8 cellular contexts compared by ENCODE assay signal in genomic region chrX:85109235-85109634, GRCh38.
A peak's percentile ranks its signal among the peaks of the same experiment; 100 is the strongest.
DNase-seq lines count a peak whose midpoint lies in the region; ATAC-seq and TF ChIP-seq lines count a peak whose summit lies in the region.

No MANE protein-coding gene starts in this region.

- H3K27ac ChIP-seq in A673 (ENCODE audit: low read depth, low read length, poor library complexity, severe bottlenecking) = no peak overlapping the region

- no peak for ATAC-seq in HG02973 (IDR thresholded peaks at IDR 0.05; ENCODE audit: unreplicated experiment)
- no peak for ATAC-seq in activated CD8-positive, alpha-beta memory T cell treated with anti-CD3 and anti-CD28 coated beads, Interleukin-2, amount 10 ng/mL, durations not matched to agents 7 days and 5 days

- H3K27ac Mint-ChIP-seq in activated CD8-positive, alpha-beta memory T cell treated with anti-CD3 and anti-CD28 coated beads, Interleukin-2, amount 10 ng/mL, durations not matched to agents 7 days and 5 days = no peak overlapping the region

- DNase-seq in A673 (ENCODE audit: low spot score) (peak; percentile 42), GM13977 (ENCODE audit: low spot score) (peak; percentile 17), NB4 (ENCODE audit: low read depth) (peak; percentile 25), erythroblast (lab: John Stamatoyannopoulos, UW) (peak; percentile 7 to 24), SHP77 (lab: John Stamatoyannopoulos, UW) (no peak), activated gamma-delta T cell (lab: John Stamatoyannopoulos, UW) (no peak)
- no peak for DNase-seq in activated CD8-positive, alpha-beta memory T cell treated with anti-CD3 and anti-CD28 coated beads, Interleukin-2, amount 10 ng/mL, durations not matched to agents 7 days and 5 days

- in situ Hi-C loops in GM13977 (cut with MboI; ENCODE audit: low pct_unique_long_range_greater_than_20kb, low sequenced_read_pairs, unreplicated experiment) = loop anchor here (25.0 kb wide), 1 partner anchor 453 kb away; no protein-coding TSS in a partner anchor

- no peaks in the 10 kb centered on the region for H3K9me3 ChIP-seq in A673 (ENCODE audit: low read depth, low read length, poor library complexity, severe bottlenecking)

- H3K4me1 ChIP-seq in A673 (ENCODE audit: insufficient read depth, low read length, poor library complexity, severe bottlenecking) = no peaks in the 10 kb centered on the region

- TF ChIP-seq POLR2A in NB4 (IDR thresholded peaks at IDR 0.05; ENCODE audit: extremely low read depth, insufficient read length) (no peak), erythroblast (IDR thresholded peaks at IDR 0.05; ENCODE audit: low read length) (no peak)

- H3K9me3 Mint-ChIP-seq in activated CD8-positive, alpha-beta memory T cell treated with anti-CD3 and anti-CD28 coated beads, Interleukin-2, amount 10 ng/mL, durations not matched to agents 7 days and 5 days (ENCODE audit: low read depth) = no peaks in the 10 kb centered on the region

- POLR2A ChIA-PET in A673 (lab: Charles Lee; ENCODE audit: low non-redundant PET) = no interaction called here

- H3K4me1 Mint-ChIP-seq in activated CD8-positive, alpha-beta memory T cell treated with anti-CD3 and anti-CD28 coated beads, Interleukin-2, amount 10 ng/mL, durations not matched to agents 7 days and 5 days = no peaks in the 10 kb centered on the region

- CTCF ChIA-PET in A673 (lab: Charles Lee) = no interaction called here
- CTCF ChIA-PET in activated CD8-positive, alpha-beta memory T cell treated with anti-CD3 and anti-CD28 coated beads, Interleukin-2, amount 10 ng/mL, durations not matched to agents 7 days and 5 days (lab: Charles Lee) = no interaction called here

- BruUV-seq in A673 (replicated peaks; lab: Mats Ljungman, UMichigan) = no TSS peak

- H3K4me3 ChIP-seq in A673 (ENCODE audit: low read depth, low read length, poor library complexity, severe bottlenecking) (no peak overlapping the region), NB4 (ENCODE audit: low read depth, low read length) (no peak overlapping the region)

- H3K36me3 ChIP-seq in A673 (ENCODE audit: insufficient read depth, low read length, poor library complexity, severe bottlenecking) = no peaks in the 10 kb centered on the region

- no peaks in the 10 kb centered on the region for H3K36me3 Mint-ChIP-seq in activated CD8-positive, alpha-beta memory T cell treated with anti-CD3 and anti-CD28 coated beads, Interleukin-2, amount 10 ng/mL, durations not matched to agents 7 days and 5 days

- TF ChIP-seq CTCF in A673 (conservative IDR thresholded peaks at IDR 0.05; ENCODE audit: low read depth, low read length) = peak; percentile 68
- TF ChIP-seq CTCF in GM13977 (IDR thresholded peaks at IDR 0.05; ENCODE audit: extremely low read depth, insufficient read depth, missing control alignments) = peak; percentile 63
- TF ChIP-seq CTCF in NB4 (IDR thresholded peaks at IDR 0.05; ENCODE audit: low read depth, low read length) = peak; percentile 21

- H3K27me3 ChIP-seq in A673 (replicated peaks; ENCODE audit: insufficient read depth, low read depth, low read length, poor library complexity) = no peaks in the 10 kb centered on the region

- no peak overlapping the region for H3K4me3 Mint-ChIP-seq in activated CD8-positive, alpha-beta memory T cell treated with anti-CD3 and anti-CD28 coated beads, Interleukin-2, amount 10 ng/mL, durations not matched to agents 7 days and 5 days

- H3K27me3 Mint-ChIP-seq in activated CD8-positive, alpha-beta memory T cell treated with anti-CD3 and anti-CD28 coated beads, Interleukin-2, amount 10 ng/mL, durations not matched to agents 7 days and 5 days = no peaks in the 10 kb centered on the region

- intact Hi-C loops in A673 (cut with micrococcal nuclease; ENCODE audit: unreplicated experiment) = no loop called here

Comparison
In these comparisons a context has a peak if more than half of its experiments do, and no peak if none do; other contexts are left out.
1. DNase-seq: peak in A673 (single experiment), GM13977 (single experiment), NB4 (single experiment) and erythroblast (2 of 2); none in SHP77 (0 of 2), activated CD8-positive, alpha-beta memory T cell treated with anti-CD3 and anti-CD28 coated beads, Interleukin-2, amount 10 ng/mL, durations not matched to agents 7 days and 5 days (single experiment) and activated gamma-delta T cell (single experiment).
2. Peak in every context shown above with its lines, with median percentiles within 50 percentile points of each other: CTCF ChIP-seq.